Comparison of ENCODE assay signal across 10 cellular contexts in genomic region chr11:61680622-61681191, GRCh38. TPM values are rescaled to one million over a fixed set of nuclear protein-coding genes. Genes with fewer than 3 reads are reported as not detected.
A peak's percentile ranks its signal among the peaks of the same experiment; 100 is the strongest.
DNase-seq lines count a peak whose midpoint lies in the region; ATAC-seq, FAIRE-seq and TF ChIP-seq lines count a peak whose summit lies in the region.
"Had no signal": no experiment of that assay in that cellular context is flagged by ENCODE, and none has a peak within 500 bp of the region (broad histone marks: within the 10 kb centered on the region; RNA-seq: fewer than 3 reads in every experiment).

No MANE protein-coding gene starts in this region.

- no peak overlapping the region for H3K27ac Mint-ChIP-seq in activated naive CD4-positive, alpha-beta T cell treated with anti-CD3 and anti-CD28 coated beads, Interleukin-2, amount 50 U/mL, for 24 hours
- peak overlapping the region in 1 of 2 donors; percentile 58 for H3K27ac Mint-ChIP-seq in activated naive CD4-positive, alpha-beta T cell treated with anti-CD3 and anti-CD28 coated beads, Interleukin-2, amount 50 U/mL, for 72 hours

- no peaks in the 10 kb centered on the region for H3K9me3 Mint-ChIP-seq in activated naive CD4-positive, alpha-beta T cell treated with anti-CD3 and anti-CD28 coated beads, Interleukin-2, amount 50 U/mL, for 24 hours
- H3K9me3 Mint-ChIP-seq in activated naive CD4-positive, alpha-beta T cell treated with anti-CD3 and anti-CD28 coated beads, Interleukin-2, amount 50 U/mL, for 72 hours: no peaks in the 10 kb centered on the region

- H3K4me3 Mint-ChIP-seq in activated naive CD4-positive, alpha-beta T cell treated with anti-CD3 and anti-CD28 coated beads, Interleukin-2, amount 50 U/mL, for 24 hours: peak overlapping the region; percentile 83

- H3K4me3 ChIP-seq in bronchial epithelial cell (ENCODE audit: low read depth, low read length) (no peak overlapping the region), mesodermal cell (ENCODE audit: extremely low read depth, insufficient read depth, low read length, poor library complexity, severe bottlenecking) (peak overlapping the region; percentile 38), upper lobe of right lung (peak overlapping the region; percentile 58)

- intact Hi-C loops in upper lobe of right lung (cut with DNase I): no loop called here

- no peak overlapping the region for H3K27ac ChIP-seq in mesodermal cell (ENCODE audit: low read depth, low read length, severe bottlenecking)
- H3K27ac ChIP-seq in upper lobe of right lung: no peak overlapping the region

- H3K36me3 ChIP-seq in bronchial epithelial cell (ENCODE audit: control insufficient read depth, insufficient read depth, low read length) (no peaks in the 10 kb centered on the region), mesodermal cell (ENCODE audit: control insufficient read depth, insufficient read depth, low read length) (no peaks in the 10 kb centered on the region), upper lobe of right lung (no peaks in the 10 kb centered on the region)

- H3K4me1 Mint-ChIP-seq in activated naive CD4-positive, alpha-beta T cell treated with anti-CD3 and anti-CD28 coated beads, Interleukin-2, amount 50 U/mL, for 24 hours: peaks cover 5% of the 10 kb centered on the region

- FAIRE-seq in bronchial epithelial cell (lab: Jason Lieb, UNC): peak; percentile 70
- FAIRE-seq: endometrium, G401.6 had no signal

- ATAC-seq in activated naive CD4-positive, alpha-beta T cell treated with anti-CD3 and anti-CD28 coated beads, Interleukin-2, amount 50 U/mL, for 72 hours: no peak
- no peak for ATAC-seq in upper lobe of right lung
- no peak for ATAC-seq in HG03045 (IDR thresholded peaks at IDR 0.05; ENCODE audit: unreplicated experiment)
- ATAC-seq in GM18868 (IDR thresholded peaks at IDR 0.05; ENCODE audit: unreplicated experiment): no peak

- no peaks in the 10 kb centered on the region for H3K9me3 ChIP-seq in mesodermal cell (ENCODE audit: control insufficient read depth, low read length)
- no peaks in the 10 kb centered on the region for H3K9me3 ChIP-seq in upper lobe of right lung

- no peak for TF ChIP-seq CTCF in bronchial epithelial cell (IDR thresholded peaks at IDR 0.05; ENCODE audit: insufficient read depth, low read length, severe bottlenecking)
- TF ChIP-seq CTCF in upper lobe of right lung (IDR thresholded peaks at IDR 0.05): no peak

- H3K36me3 Mint-ChIP-seq in activated naive CD4-positive, alpha-beta T cell treated with anti-CD3 and anti-CD28 coated beads, Interleukin-2, amount 50 U/mL, for 24 hours: no peaks in the 10 kb centered on the region
- H3K36me3 Mint-ChIP-seq in activated naive CD4-positive, alpha-beta T cell treated with anti-CD3 and anti-CD28 coated beads, Interleukin-2, amount 50 U/mL, for 72 hours: no peaks in the 10 kb centered on the region

- DNase-seq in activated naive CD4-positive, alpha-beta T cell treated with anti-CD3 and anti-CD28 coated beads, Interleukin-2, amount 50 U/mL, for 72 hours (ENCODE audit: low spot score in 2 of 2): no peak
- no peak for DNase-seq in bronchial epithelial cell (ENCODE audit: low read depth)
- DNase-seq in upper lobe of right lung: no peak
- DNase-seq in activated CD4-positive, alpha-beta T cell treated with anti-CD3 and anti-CD28 coated beads, Interleukin-2, amount 50 U/mL, for 1 hour: no peak

- WGBS in mesodermal cell (ENCODE audit: insufficient coverage in 2 of 2), 2 experiments: 52 to 63% methylated on average over 21 to 30 of the region's 30 CpGs

- H3K4me1 ChIP-seq in mesodermal cell (ENCODE audit: control insufficient read depth, insufficient read depth, low read length, poor library complexity, severe bottlenecking) (peaks cover 34% of the 10 kb centered on the region), upper lobe of right lung (peaks cover 10% of the 10 kb centered on the region)

- H3K27me3 ChIP-seq in bronchial epithelial cell (ENCODE audit: control insufficient read depth, insufficient read depth, low read length) (peaks cover 28% of the 10 kb centered on the region), upper lobe of right lung (peaks cover 14% of the 10 kb centered on the region)

- peaks cover 3% of the 10 kb centered on the region for H3K27me3 Mint-ChIP-seq in activated naive CD4-positive, alpha-beta T cell treated with anti-CD3 and anti-CD28 coated beads, Interleukin-2, amount 50 U/mL, for 24 hours

RNA-seq across cellular contexts. Expression of gene DAGLA, which starts 0.5 kb away (rescaled TPM):
- total RNA-seq in activated naive CD4-positive, alpha-beta T cell treated with anti-CD3 and anti-CD28 coated beads, Interleukin-2, amount 50 U/mL, for 72 hours: under 1 TPM in 1 of 2 donors, not detected in 1; 0.19 TPM
- total RNA-seq in bronchial epithelial cell (under 0.01 and 0.13 TPM in 2 replicates), upper lobe of right lung (6.0 TPM)
- polyA plus RNA-seq in mesodermal cell (2013, experiment 1 of 2): 4.2 TPM
- 3.7 TPM for polyA plus RNA-seq in mesodermal cell (2013, experiment 2 of 2)
